23 cellular contexts compared by ENCODE assay signal in the genomic region with DNA sequence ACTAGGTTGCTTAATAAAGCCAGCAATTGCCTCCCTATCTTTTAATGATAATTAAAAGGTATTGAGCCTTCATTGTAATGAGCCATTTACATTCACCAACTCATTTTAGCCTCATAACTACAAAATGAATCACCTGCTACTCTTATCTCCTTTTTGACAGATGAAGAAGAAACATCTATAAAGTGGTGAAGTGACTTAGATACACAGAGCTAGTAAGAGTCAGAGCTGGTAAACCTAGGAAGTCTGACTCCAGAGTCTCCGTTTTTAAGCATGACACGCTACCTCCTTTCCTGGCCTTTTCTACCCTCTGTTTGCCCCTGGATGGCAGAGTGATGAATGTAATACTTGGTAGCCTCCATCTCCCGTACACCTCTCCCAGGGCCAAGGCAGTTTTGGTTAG.
"Had no signal": no experiment of that assay in that cellular context is flagged by ENCODE, and none has a peak within 500 bp of the region (broad histone marks: within the 10 kb centered on the region; RNA-seq: fewer than 3 reads in every experiment).

No MANE protein-coding gene starts in this region.

- H3K4me1 Mint-ChIP-seq: activated CD4-positive, alpha-beta T cell treated with anti-CD3 and anti-CD28 coated beads, Interleukin-2, amount 10 ng/mL, durations not matched to agents 7 days and 5 days; activated CD8-positive, alpha-beta memory T cell treated with anti-CD3 and anti-CD28 coated beads, Interleukin-2, amount 10 ng/mL, durations not matched to agents 7 days and 5 days; activated naive CD4-positive, alpha-beta T cell treated with anti-CD3 and anti-CD28 coated beads, Interleukin-2, amount 10 ng/mL, durations not matched to agents 7 days and 5 days; immature natural killer cell; natural killer cell had no signal

- H3K9me3 ChIP-seq: body of pancreas, left ventricle myocardium inferior, ovary, tibial artery had no signal

- H3K4me3 ChIP-seq: body of pancreas, cardiac muscle cell, left ventricle myocardium inferior, ovary, tibial artery had no signal

- H3K36me3 Mint-ChIP-seq: activated CD8-positive, alpha-beta memory T cell treated with anti-CD3 and anti-CD28 coated beads, Interleukin-2, amount 10 ng/mL, durations not matched to agents 7 days and 5 days; activated naive CD4-positive, alpha-beta T cell treated with anti-CD3 and anti-CD28 coated beads, Interleukin-2, amount 10 ng/mL, durations not matched to agents 7 days and 5 days; natural killer cell had no signal

- H3K27me3 ChIP-seq: body of pancreas, cardiac muscle cell, ovary, tibial artery had no signal

- H3K36me3 ChIP-seq: cardiac muscle cell, left ventricle myocardium inferior, ovary, tibial artery had no signal

- H3K27ac ChIP-seq: body of pancreas, cardiac muscle cell, left ventricle myocardium inferior, ovary, tibial artery, VCaP had no signal

- H3K4me3 Mint-ChIP-seq: activated CD4-positive, alpha-beta T cell treated with anti-CD3 and anti-CD28 coated beads, Interleukin-2, amount 10 ng/mL, durations not matched to agents 7 days and 5 days; activated CD8-positive, alpha-beta memory T cell treated with anti-CD3 and anti-CD28 coated beads, Interleukin-2, amount 10 ng/mL, durations not matched to agents 7 days and 5 days; activated CD8-positive, alpha-beta T cell treated with anti-CD3 and anti-CD28 coated beads for 36 hours; activated naive CD4-positive, alpha-beta T cell treated with anti-CD3 and anti-CD28 coated beads, Interleukin-2, amount 10 ng/mL, durations not matched to agents 7 days and 5 days; dendritic cell treated with granulocyte-macrophage colony-stimulating factor and Interleukin-4, amounts not matched to agents 40 ng/mL and 50 ng/mL, for 4 days; immature natural killer cell; natural killer cell; stimulated activated naive CD8-positive, alpha-beta T cell treated with anti-CD3 and anti-CD28 coated beads, Interleukin-15, Interleukin-2, amounts not matched to agents 100 ng/mL and 50 ng/mL, for 24 hours had no signal

- H3K4me1 ChIP-seq: tibial artery had no signal

- ATAC-seq: activated CD4-positive, CD25-positive, alpha-beta regulatory T cell treated with anti-CD3 and anti-CD28 coated beads, Interleukin-2, amount 50 U/mL, for 24 hours; activated CD8-positive, alpha-beta memory T cell treated with anti-CD3 and anti-CD28 coated beads, Interleukin-2, amount 10 ng/mL, durations not matched to agents 7 days and 5 days; activated CD8-positive, alpha-beta T cell treated with anti-CD3 and anti-CD28 coated beads for 36 hours; body of pancreas; natural killer cell; right cardiac atrium had no signal

- H3K9me3 Mint-ChIP-seq: activated CD4-positive, alpha-beta T cell treated with anti-CD3 and anti-CD28 coated beads, Interleukin-2, amount 10 ng/mL, durations not matched to agents 7 days and 5 days; activated CD8-positive, alpha-beta T cell treated with anti-CD3 and anti-CD28 coated beads for 36 hours; activated naive CD4-positive, alpha-beta T cell treated with anti-CD3 and anti-CD28 coated beads, Interleukin-2, amount 10 ng/mL, durations not matched to agents 7 days and 5 days; dendritic cell treated with granulocyte-macrophage colony-stimulating factor and Interleukin-4, amounts not matched to agents 40 ng/mL and 50 ng/mL, for 4 days; immature natural killer cell; natural killer cell; stimulated activated naive CD8-positive, alpha-beta T cell treated with anti-CD3 and anti-CD28 coated beads, Interleukin-15, Interleukin-2, amounts not matched to agents 100 ng/mL and 50 ng/mL, for 24 hours had no signal

- H3K27ac Mint-ChIP-seq: activated CD4-positive, alpha-beta T cell treated with anti-CD3 and anti-CD28 coated beads, Interleukin-2, amount 10 ng/mL, durations not matched to agents 7 days and 5 days; activated CD8-positive, alpha-beta memory T cell treated with anti-CD3 and anti-CD28 coated beads, Interleukin-2, amount 10 ng/mL, durations not matched to agents 7 days and 5 days; activated CD8-positive, alpha-beta T cell treated with anti-CD3 and anti-CD28 coated beads for 36 hours; activated naive CD4-positive, alpha-beta T cell treated with anti-CD3 and anti-CD28 coated beads, Interleukin-2, amount 10 ng/mL, durations not matched to agents 7 days and 5 days; dendritic cell treated with granulocyte-macrophage colony-stimulating factor and Interleukin-4, amounts not matched to agents 40 ng/mL and 50 ng/mL, for 4 days; natural killer cell; stimulated activated naive CD8-positive, alpha-beta T cell treated with anti-CD3 and anti-CD28 coated beads, Interleukin-15, Interleukin-2, amounts not matched to agents 100 ng/mL and 50 ng/mL, for 24 hours had no signal

- DNase-seq: activated CD4-positive, alpha-beta T cell treated with anti-CD3 and anti-CD28 coated beads, Interleukin-2, amount 10 ng/mL, durations not matched to agents 7 days and 5 days; activated CD8-positive, alpha-beta memory T cell treated with anti-CD3 and anti-CD28 coated beads, Interleukin-2, amount 10 ng/mL, durations not matched to agents 7 days and 5 days; activated CD8-positive, alpha-beta T cell treated with anti-CD3 and anti-CD28 coated beads for 36 hours; activated effector memory CD4-positive, alpha-beta T cell treated with anti-CD3 and anti-CD28 coated beads, Interleukin-2, amount 50 U/mL, for 16 hours; activated naive CD4-positive, alpha-beta T cell treated with anti-CD3 and anti-CD28 coated beads, Interleukin-2, amount 10 ng/mL, durations not matched to agents 7 days and 5 days; activated T-cell treated with anti-CD3 and anti-CD28 coated beads for 4 hours; body of pancreas; effector CD4-positive, alpha-beta T cell; erythroblast; foreskin melanocyte; immature natural killer cell; left ventricle myocardium inferior; midbrain; natural killer cell; ovary; right cardiac atrium; stimulated activated CD4-positive, alpha-beta T cell treated with anti-CD3 and anti-CD28 coated beads, Interleukin-1b, Interleukin-23, amount 100 ng/mL, for 48 hours; tibial artery had no signal

- H3K27me3 Mint-ChIP-seq: activated CD4-positive, alpha-beta T cell treated with anti-CD3 and anti-CD28 coated beads, Interleukin-2, amount 10 ng/mL, durations not matched to agents 7 days and 5 days; dendritic cell treated with granulocyte-macrophage colony-stimulating factor and Interleukin-4, amounts not matched to agents 40 ng/mL and 50 ng/mL, for 4 days had no signal
